In the genomic region with DNA sequence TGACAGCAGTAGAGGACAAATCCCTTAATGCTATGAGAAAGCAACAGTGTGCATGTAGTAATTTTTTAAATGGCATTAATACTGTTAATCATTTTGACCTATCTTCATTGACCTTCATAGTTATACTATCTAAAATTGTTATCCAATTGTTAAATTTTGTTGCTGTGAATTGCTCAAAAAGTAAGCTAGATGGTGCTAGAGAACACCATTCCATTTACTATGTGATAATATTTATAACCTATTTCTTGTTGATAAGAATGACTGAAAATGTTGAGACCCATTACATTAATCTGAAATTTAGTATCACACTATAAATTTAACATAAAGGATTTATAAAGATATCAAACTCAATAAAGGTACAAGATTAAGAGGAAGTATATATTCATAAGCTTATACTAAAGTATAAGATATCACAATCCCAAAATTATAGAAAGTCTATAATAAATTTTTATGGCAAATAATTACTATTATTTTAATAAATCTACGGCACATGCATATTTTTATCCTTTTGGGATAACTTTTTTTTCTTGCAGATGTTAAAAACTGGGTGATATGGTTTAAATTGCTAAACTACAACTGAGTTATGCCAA, we compare ENCODE assay signal across 10 cellular contexts.
DNase-seq lines count a peak whose midpoint lies in the region; ATAC-seq and TF ChIP-seq lines count a peak whose summit lies in the region.
"Had no signal": no experiment of that assay in that cellular context is flagged by ENCODE, and none has a peak within 500 bp of the region (broad histone marks: within the 10 kb centered on the region; RNA-seq: fewer than 3 reads in every experiment).

No MANE protein-coding gene starts in this region.

- DNase-seq in A172 (ENCODE audit: low spot score) (peak; percentile 1), GM20000 (ENCODE audit: low spot score) (peak; percentile 2), foreskin fibroblast (peak in 1 of 2 donors; percentile 39), NCI-H526 treated with DMSO at 0.1 percent for 48 hours (lab: John Stamatoyannopoulos, UW) (no peak), KBM-7 (no peak)
- DNase-seq in activated naive CD4-positive, alpha-beta T cell treated with anti-CD3 and anti-CD28 coated beads, Interleukin-2, amount 50 U/mL, for 72 hours (ENCODE audit: low spot score in 2 of 2), result no peak
- DNase-seq in activated CD4-positive, alpha-beta T cell treated with anti-CD3 and anti-CD28 coated beads, Interleukin-2, amount 50 U/mL, for 4 hours, result no peak

- H3K36me3 Mint-ChIP-seq in activated naive CD4-positive, alpha-beta T cell treated with anti-CD3 and anti-CD28 coated beads, Interleukin-2, amount 50 U/mL, for 72 hours, result no peaks in the 10 kb centered on the region

- no peak overlapping the region for H3K4me3 ChIP-seq in foreskin fibroblast (ENCODE audit: low read depth in 1 of 2, low read length in 2 of 2)
- H3K4me3 ChIP-seq: skin epidermis had no signal

- 0 out of 3 replicates have a peak, but pooled peaks have one; percentile 40 for ATAC-seq in SK-N-SH treated with all-trans-retinoic acid at 6 μM for 48 hours
- ATAC-seq in activated naive CD4-positive, alpha-beta T cell treated with anti-CD3 and anti-CD28 coated beads, Interleukin-2, amount 50 U/mL, for 72 hours, result no peak

- no peak overlapping the region for H3K27ac Mint-ChIP-seq in activated naive CD4-positive, alpha-beta T cell treated with anti-CD3 and anti-CD28 coated beads, Interleukin-2, amount 50 U/mL, for 72 hours
- H3K27ac Mint-ChIP-seq: T-helper 1 cell treated with Interleukin-12 subunit alpha and Interleukin-12 subunit beta and Interleukin-4 antibody, amounts not matched to agents 30 μg/mL and 1 μg/mL, for 36 hours had no signal

- peaks cover 10 to 11% of the 10 kb centered on the region in 2 donors for H3K9me3 Mint-ChIP-seq in activated naive CD4-positive, alpha-beta T cell treated with anti-CD3 and anti-CD28 coated beads, Interleukin-2, amount 50 U/mL, for 72 hours
- H3K9me3 Mint-ChIP-seq: T-helper 1 cell treated with Interleukin-12 subunit alpha and Interleukin-12 subunit beta and Interleukin-4 antibody, amounts not matched to agents 30 μg/mL and 1 μg/mL, for 36 hours had no signal

- TF ChIP-seq CTCF in GM20000 (IDR thresholded peaks at IDR 0.05; ENCODE audit: extremely low read depth, missing control alignments), result peak; percentile 26
- TF ChIP-seq CTCF in foreskin fibroblast (IDR thresholded peaks at IDR 0.05; ENCODE audit: low read depth, low read length), result peak; percentile 45

- in situ Hi-C loops in KBM-7 (cut with MboI; ENCODE audit: low pct_unique_long_range_greater_than_20kb, low sequenced_read_pairs), result no loop called here

TF ChIP-seq in SK-N-SH treated with all-trans-retinoic acid at 6 μM for 48 hours, 23 proteins besides CTCF, POLR2A, EP300 and RAD21:
- no peak for TF ChIP-seq PPARA (CRISPR knock-in tag; IDR thresholded peaks at IDR 0.05; ENCODE audit: borderline replicate concordance)
- TF ChIP-seq, protein P1, sequence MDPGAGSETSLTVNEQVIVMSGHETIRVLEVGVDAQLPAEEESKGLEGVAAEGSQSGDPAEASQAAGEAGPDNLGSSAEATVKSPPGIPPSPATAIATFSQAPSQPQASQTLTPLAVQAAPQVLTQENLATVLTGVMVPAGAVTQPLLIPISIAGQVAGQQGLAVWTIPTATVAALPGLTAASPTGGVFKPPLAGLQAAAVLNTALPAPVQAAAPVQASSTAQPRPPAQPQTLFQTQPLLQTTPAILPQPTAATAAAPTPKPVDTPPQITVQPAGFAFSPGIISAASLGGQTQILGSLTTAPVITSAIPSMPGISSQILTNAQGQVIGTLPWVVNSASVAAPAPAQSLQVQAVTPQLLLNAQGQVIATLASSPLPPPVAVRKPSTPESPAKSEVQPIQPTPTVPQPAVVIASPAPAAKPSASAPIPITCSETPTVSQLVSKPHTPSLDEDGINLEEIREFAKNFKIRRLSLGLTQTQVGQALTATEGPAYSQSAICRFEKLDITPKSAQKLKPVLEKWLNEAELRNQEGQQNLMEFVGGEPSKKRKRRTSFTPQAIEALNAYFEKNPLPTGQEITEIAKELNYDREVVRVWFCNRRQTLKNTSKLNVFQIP (CRISPR knock-in tag; IDR thresholded peaks at IDR 0.05; ENCODE audit: borderline replicate concordance, low read depth), result no peak
- no peak for TF ChIP-seq PATZ1 (CRISPR knock-in tag; IDR thresholded peaks at IDR 0.05; ENCODE audit: borderline replicate concordance)
- TF ChIP-seq ISL1 (CRISPR knock-in tag; IDR thresholded peaks at IDR 0.05), result no peak
- TF ChIP-seq ARNTL (CRISPR knock-in tag; IDR thresholded peaks at IDR 0.05; ENCODE audit: borderline replicate concordance, low read depth), result no peak
- TF ChIP-seq, protein P2, sequence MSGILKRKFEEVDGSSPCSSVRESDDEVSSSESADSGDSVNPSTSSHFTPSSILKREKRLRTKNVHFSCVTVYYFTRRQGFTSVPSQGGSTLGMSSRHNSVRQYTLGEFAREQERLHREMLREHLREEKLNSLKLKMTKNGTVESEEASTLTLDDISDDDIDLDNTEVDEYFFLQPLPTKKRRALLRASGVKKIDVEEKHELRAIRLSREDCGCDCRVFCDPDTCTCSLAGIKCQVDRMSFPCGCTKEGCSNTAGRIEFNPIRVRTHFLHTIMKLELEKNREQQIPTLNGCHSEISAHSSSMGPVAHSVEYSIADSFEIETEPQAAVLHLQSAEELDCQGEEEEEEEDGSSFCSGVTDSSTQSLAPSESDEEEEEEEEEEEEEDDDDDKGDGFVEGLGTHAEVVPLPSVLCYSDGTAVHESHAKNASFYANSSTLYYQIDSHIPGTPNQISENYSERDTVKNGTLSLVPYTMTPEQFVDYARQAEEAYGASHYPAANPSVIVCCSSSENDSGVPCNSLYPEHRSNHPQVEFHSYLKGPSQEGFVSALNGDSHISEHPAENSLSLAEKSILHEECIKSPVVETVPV (CRISPR knock-in tag; IDR thresholded peaks at IDR 0.05), result no peak
- TF ChIP-seq ZNF565 (CRISPR knock-in tag; conservative IDR thresholded peaks at IDR 0.05; ENCODE audit: low read depth), result no peak
- TF ChIP-seq ZFP3 (CRISPR knock-in tag; IDR thresholded peaks at IDR 0.05), result no peak
- TF ChIP-seq ZNF8 (CRISPR knock-in tag; IDR thresholded peaks at IDR 0.05), result no peak
- TF ChIP-seq TOX (CRISPR knock-in tag; IDR thresholded peaks at IDR 0.05; ENCODE audit: borderline replicate concordance), result no peak
- no peak for TF ChIP-seq RARB (CRISPR knock-in tag; IDR thresholded peaks at IDR 0.05)
TF ChIP-seq in SK-N-SH treated with all-trans-retinoic acid at 6 μM for 48 hours: peak in this region for 0.

Comparison
In these comparisons a context has a peak if more than half of its experiments do, and no peak if none do; other contexts are left out.
1. DNase-seq: peak in A172 (single experiment) and GM20000 (single experiment); none in activated naive CD4-positive, alpha-beta T cell treated with anti-CD3 and anti-CD28 coated beads, Interleukin-2, amount 50 U/mL, for 72 hours (0 of 2), activated CD4-positive, alpha-beta T cell treated with anti-CD3 and anti-CD28 coated beads, Interleukin-2, amount 50 U/mL, for 4 hours (0 of 2), NCI-H526 treated with DMSO at 0.1 percent for 48 hours (single experiment) and KBM-7 (single experiment).